In the genomic region with DNA sequence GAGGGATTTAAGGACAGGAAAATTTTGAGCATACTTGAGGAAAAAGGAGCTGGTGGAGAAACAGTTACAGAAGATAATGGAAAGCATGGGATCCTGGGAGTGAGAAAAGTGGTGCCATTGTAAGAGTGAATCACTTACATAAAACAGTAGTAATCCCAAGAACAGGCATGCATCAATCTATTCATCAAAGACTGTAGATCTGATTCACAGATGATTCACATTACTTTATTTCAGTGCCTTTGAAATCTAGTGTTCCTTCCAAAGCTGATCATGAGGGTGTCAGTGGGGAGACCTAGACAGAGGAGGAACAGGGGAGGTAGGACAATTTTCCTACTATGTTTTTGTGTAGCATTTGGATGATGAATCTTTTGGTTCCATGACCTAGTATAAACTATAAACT, we compare ENCODE assay signal across 21 cellular contexts.
DNase-seq lines count a peak whose midpoint lies in the region; ATAC-seq, FAIRE-seq and TF ChIP-seq lines count a peak whose summit lies in the region.
"Had no signal": no experiment of that assay in that cellular context is flagged by ENCODE, and none has a peak within 500 bp of the region (broad histone marks: within the 10 kb centered on the region; RNA-seq: fewer than 3 reads in every experiment).

No MANE protein-coding gene starts in this region.

- H3K4me3 Mint-ChIP-seq in activated naive CD8-positive, alpha-beta T cell treated with anti-CD3 and anti-CD28 coated beads, Interleukin-2, amount 50 U/mL, for 24 hours = no peak overlapping the region
- H3K4me3 Mint-ChIP-seq in activated naive CD8-positive, alpha-beta T cell treated with anti-CD3 and anti-CD28 coated beads for 36 hours = no peak overlapping the region
- no peak overlapping the region for H3K4me3 Mint-ChIP-seq in T-helper 2 cell treated with Interferon-gamma antibody and Interleukin-4, amounts not matched to agents 5 μg/mL and 100 μg/mL, for 36 hours
- H3K4me3 Mint-ChIP-seq: IgD-negative memory B cell had no signal

- peaks cover 2% of the 10 kb centered on the region for H3K36me3 Mint-ChIP-seq in activated naive CD8-positive, alpha-beta T cell treated with anti-CD3 and anti-CD28 coated beads, Interleukin-2, amount 50 U/mL, for 24 hours (ENCODE audit: low read depth)
- peaks cover 6% of the 10 kb centered on the region for H3K36me3 Mint-ChIP-seq in activated naive CD8-positive, alpha-beta T cell treated with anti-CD3 and anti-CD28 coated beads for 36 hours
- H3K36me3 Mint-ChIP-seq in T-helper 2 cell treated with Interferon-gamma antibody and Interleukin-4, amounts not matched to agents 5 μg/mL and 100 μg/mL, for 36 hours (ENCODE audit: low read depth) = no peaks in the 10 kb centered on the region
- H3K36me3 Mint-ChIP-seq: IgD-negative memory B cell had no signal

- no peak overlapping the region for H3K27ac Mint-ChIP-seq in activated naive CD8-positive, alpha-beta T cell treated with anti-CD3 and anti-CD28 coated beads, Interleukin-2, amount 50 U/mL, for 24 hours
- H3K27ac Mint-ChIP-seq in activated naive CD8-positive, alpha-beta T cell treated with anti-CD3 and anti-CD28 coated beads for 36 hours = no peak overlapping the region
- H3K27ac Mint-ChIP-seq in T-helper 2 cell treated with Interferon-gamma antibody and Interleukin-4, amounts not matched to agents 5 μg/mL and 100 μg/mL, for 36 hours = no peak overlapping the region
- H3K27ac Mint-ChIP-seq: IgD-negative memory B cell had no signal

- DNase-seq in activated naive CD8-positive, alpha-beta T cell treated with anti-CD3 and anti-CD28 coated beads, Interleukin-2, amount 50 U/mL, for 24 hours = no peak
- no peak for DNase-seq in activated naive CD8-positive, alpha-beta T cell treated with anti-CD3 and anti-CD28 coated beads for 36 hours
- peak; percentile 62 for DNase-seq in RKO (ENCODE audit: low spot score)
- DNase-seq in bronchial epithelial cell (ENCODE audit: low read depth) = peak; percentile 70
- DNase-seq in renal cortical epithelial cell (ENCODE audit: low read depth) = peak; percentile 1
- no peak for DNase-seq in T-helper 2 cell treated with Interferon-gamma antibody and Interleukin-4, amounts not matched to agents 5 μg/mL and 100 μg/mL, for 36 hours (ENCODE audit: low spot score)
- DNase-seq in NCI-H2227 (lab: John Stamatoyannopoulos, UW; ENCODE audit: unreplicated experiment) = no peak
- DNase-seq: DMS153, DND-41, NCI-H1048, NCI-H1417, NCI-H1694, NCI-H2029 treated with DMSO at 0.1 percent for 48 hours, NCI-H2227 treated with DMSO at 0.1 percent for 48 hours, NCI-H526 treated with DMSO at 0.1 percent for 48 hours, SK-N-SH had no signal

- H3K27me3 Mint-ChIP-seq in activated naive CD8-positive, alpha-beta T cell treated with anti-CD3 and anti-CD28 coated beads, Interleukin-2, amount 50 U/mL, for 24 hours = no peaks in the 10 kb centered on the region
- H3K27me3 Mint-ChIP-seq in activated naive CD8-positive, alpha-beta T cell treated with anti-CD3 and anti-CD28 coated beads for 36 hours = no peaks in the 10 kb centered on the region
- no peaks in the 10 kb centered on the region for H3K27me3 Mint-ChIP-seq in T-helper 2 cell treated with Interferon-gamma antibody and Interleukin-4, amounts not matched to agents 5 μg/mL and 100 μg/mL, for 36 hours (ENCODE audit: low read depth)

- H3K4me1 Mint-ChIP-seq in activated naive CD8-positive, alpha-beta T cell treated with anti-CD3 and anti-CD28 coated beads, Interleukin-2, amount 50 U/mL, for 24 hours = peaks cover 15% of the 10 kb centered on the region
- peaks cover 9% of the 10 kb centered on the region for H3K4me1 Mint-ChIP-seq in activated naive CD8-positive, alpha-beta T cell treated with anti-CD3 and anti-CD28 coated beads for 36 hours
- H3K4me1 Mint-ChIP-seq in T-helper 2 cell treated with Interferon-gamma antibody and Interleukin-4, amounts not matched to agents 5 μg/mL and 100 μg/mL, for 36 hours (ENCODE audit: low read depth) = peaks cover 5% of the 10 kb centered on the region
- H3K4me1 Mint-ChIP-seq: IgD-negative memory B cell had no signal

- TF ChIP-seq CTCF in bronchial epithelial cell (IDR thresholded peaks at IDR 0.05; ENCODE audit: insufficient read depth, low read length, severe bottlenecking) = no peak

- no peaks in the 10 kb centered on the region for H3K27me3 ChIP-seq in bronchial epithelial cell (ENCODE audit: control insufficient read depth, insufficient read depth, low read length)

- H3K4me3 ChIP-seq in bronchial epithelial cell (ENCODE audit: low read depth, low read length) = no peak overlapping the region

- H3K36me3 ChIP-seq in bronchial epithelial cell (ENCODE audit: control insufficient read depth, insufficient read depth, low read length) = no peaks in the 10 kb centered on the region

- ATAC-seq in activated naive CD8-positive, alpha-beta T cell treated with anti-CD3 and anti-CD28 coated beads, Interleukin-2, amount 50 U/mL, for 24 hours = peak; percentile 41
- no peak for ATAC-seq in HG02870 (IDR thresholded peaks at IDR 0.05; ENCODE audit: unreplicated experiment)
- ATAC-seq: Panc1 had no signal

- no peak for FAIRE-seq in bronchial epithelial cell (lab: Jason Lieb, UNC)
- FAIRE-seq: GM12892, H54 had no signal

- H3K9me3 Mint-ChIP-seq in activated naive CD8-positive, alpha-beta T cell treated with anti-CD3 and anti-CD28 coated beads, Interleukin-2, amount 50 U/mL, for 24 hours = no peaks in the 10 kb centered on the region
- no peaks in the 10 kb centered on the region for H3K9me3 Mint-ChIP-seq in activated naive CD8-positive, alpha-beta T cell treated with anti-CD3 and anti-CD28 coated beads for 36 hours
- no peaks in the 10 kb centered on the region for H3K9me3 Mint-ChIP-seq in T-helper 2 cell treated with Interferon-gamma antibody and Interleukin-4, amounts not matched to agents 5 μg/mL and 100 μg/mL, for 36 hours

Comparison
In these comparisons a context has a peak if more than half of its experiments do, and no peak if none do; other contexts are left out.
1. DNase-seq: peak in RKO (single experiment), bronchial epithelial cell (single experiment) and renal cortical epithelial cell (single experiment); none in activated naive CD8-positive, alpha-beta T cell treated with anti-CD3 and anti-CD28 coated beads, Interleukin-2, amount 50 U/mL, for 24 hours (single experiment), activated naive CD8-positive, alpha-beta T cell treated with anti-CD3 and anti-CD28 coated beads for 36 hours (single experiment), T-helper 2 cell treated with Interferon-gamma antibody and Interleukin-4, amounts not matched to agents 5 μg/mL and 100 μg/mL, for 36 hours (single experiment) and NCI-H2227 (single experiment).